In the genomic region with DNA sequence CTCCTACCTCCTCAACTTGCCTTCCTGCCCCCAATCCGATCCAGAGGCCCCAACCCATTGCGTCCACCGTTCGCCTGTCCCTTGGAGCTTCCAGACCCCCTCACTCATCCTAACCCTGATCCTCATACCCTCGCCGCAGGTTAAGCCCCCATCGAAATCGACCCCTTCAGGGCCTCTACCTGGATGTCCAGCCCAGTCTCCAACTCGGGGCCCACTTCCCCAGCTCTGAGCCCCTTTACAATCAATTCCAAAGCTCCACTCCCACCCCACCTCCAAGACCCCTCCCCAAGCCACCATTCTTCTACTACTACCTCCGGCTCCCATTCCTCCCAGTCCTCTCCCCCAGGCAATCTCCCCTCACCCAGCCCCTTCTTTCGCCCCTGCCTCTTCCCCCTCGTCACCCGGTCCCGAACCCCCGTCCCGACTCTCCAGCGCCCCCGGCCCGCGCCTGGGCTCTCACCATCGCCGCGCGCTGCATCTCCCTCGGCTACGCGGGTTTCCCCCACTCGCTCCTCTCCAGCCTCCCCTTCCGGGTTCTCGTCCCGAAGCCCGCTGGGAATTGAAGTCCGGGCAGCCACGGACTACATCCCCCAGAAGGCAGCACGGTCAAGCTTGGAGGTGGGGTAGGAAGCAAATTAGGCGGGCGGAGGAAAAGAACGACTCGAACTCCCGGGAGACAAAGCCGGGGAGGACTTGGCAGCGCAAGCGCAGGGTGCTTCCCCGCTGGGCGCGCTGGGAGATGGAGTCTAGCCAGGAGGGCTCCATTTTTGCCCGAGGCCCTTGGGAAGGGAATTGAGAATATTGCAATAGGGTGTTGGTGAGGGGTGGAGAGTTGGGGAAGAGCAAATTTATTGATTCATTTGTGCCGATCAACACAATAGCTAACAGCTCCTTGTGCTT, we compare ENCODE assay signal across 8 cellular contexts. TPM values are rescaled to one million over a fixed set of nuclear protein-coding genes. Genes with fewer than 3 reads are reported as not detected.
DNase-seq lines count a peak whose midpoint lies in the region; ATAC-seq, FAIRE-seq and TF ChIP-seq lines count a peak whose summit lies in the region.

A gene with protein sequence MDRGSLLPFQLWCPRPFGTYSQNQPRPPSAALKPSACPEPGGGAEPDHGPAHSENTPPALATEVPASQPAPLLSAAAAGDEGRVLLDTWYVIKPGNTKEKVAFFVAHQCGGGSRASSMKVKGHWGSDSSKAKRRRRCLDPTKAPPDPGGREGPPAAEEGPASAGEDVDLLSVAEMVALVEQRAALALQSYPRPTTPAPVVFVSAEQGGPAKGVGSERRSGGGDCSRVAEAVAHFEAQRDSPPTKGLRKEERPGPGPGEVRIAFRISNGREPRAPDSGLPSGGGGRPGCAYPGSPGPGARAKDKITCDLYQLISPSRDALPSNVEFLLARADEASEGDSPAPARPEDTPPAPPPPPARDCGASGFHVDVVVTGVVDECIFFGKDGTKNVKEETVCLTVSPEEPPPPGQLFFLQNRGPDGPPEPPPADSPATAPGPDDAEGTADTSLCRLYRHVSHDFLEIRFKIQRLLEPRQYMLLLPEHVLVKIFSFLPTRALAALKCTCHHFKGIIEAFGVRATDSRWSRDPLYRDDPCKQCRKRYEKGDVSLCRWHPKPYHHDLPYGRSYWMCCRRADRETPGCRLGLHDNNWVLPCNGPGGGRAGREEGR (minus strand): TSS at position 508 of the 900 bp plus-strand sequence. CDS start 17,401 bp downstream, outside the sequence.

- peaks cover 5% of the 10 kb centered on the region for H4K20me1 ChIP-seq in keratinocyte (ENCODE audit: control insufficient read depth, extremely low read depth, insufficient read depth, low read length)

- H3K4me3 ChIP-seq in keratinocyte (ENCODE audit: control insufficient read depth in 2 of 3, extremely low read depth in 1 of 3, insufficient read depth in 2 of 3, low read depth in 1 of 3, low read length in 3 of 3) = peak within 1 kb of the TSS; percentile 86 to 99 (median 97)

- H3K4me2 ChIP-seq in keratinocyte (ENCODE audit: control insufficient read depth, extremely low read depth, insufficient read depth, low read depth, low read length) = peak within 1 kb of the TSS; percentile 95

- peak; percentile 83 for FAIRE-seq in keratinocyte (lab: Jason Lieb, UNC)

- no peaks in the 10 kb centered on the region for H3K9me3 Mint-ChIP-seq in chondrocyte (ENCODE audit: low read depth)

- dilution Hi-C loops in keratinocyte (cut with MboI; ENCODE audit: extremely low pct_ligation_motif_present, low sequenced_read_pairs) = no loop called here

- no peaks in the 10 kb centered on the region for H3K36me3 ChIP-seq in keratinocyte (ENCODE audit: control insufficient read depth in 2 of 2, extremely low read depth in 1 of 2, insufficient read depth in 2 of 2, low read length in 2 of 2)

- DNase-seq in AML-193 (lab: John Stamatoyannopoulos, UW) (peak; percentile 97 to 98), NCI-H510A (lab: John Stamatoyannopoulos, UW) (peak; percentile 99), chondrocyte (ENCODE audit: low spot score) (peak; percentile 98), keratinocyte (ENCODE audit: low read depth, low spot score) (peak; percentile 91)
- peak; percentile 88 for DNase-seq in activated CD4-positive, alpha-beta T cell treated with anti-CD3 and anti-CD28 coated beads for 1 hour
- DNase-seq in stimulated activated CD4-positive, alpha-beta T cell treated with anti-CD3 and anti-CD28 coated beads, Interleukin-15, amount 100 ng/mL, for 1 hour (ENCODE audit: low read depth in 1 of 2, low spot score in 1 of 2) = peak; percentile 82 to 84

- peaks cover 20% of the 10 kb centered on the region for H3K4me1 Mint-ChIP-seq in chondrocyte (ENCODE audit: low read depth)

- H3K27ac Mint-ChIP-seq in chondrocyte (ENCODE audit: unreplicated experiment) = peak within 1 kb of the TSS; percentile 94

- peak within 1 kb of the TSS; percentile 82 for H3K27ac ChIP-seq in keratinocyte (ENCODE audit: control insufficient read depth, insufficient read depth, low read length)

- H3K9me3 ChIP-seq in keratinocyte (ENCODE audit: control insufficient read depth, low read depth, low read length) = no peaks in the 10 kb centered on the region

- H3K27me3 Mint-ChIP-seq in chondrocyte (ENCODE audit: low read depth) = no peaks in the 10 kb centered on the region

- no peaks in the 10 kb centered on the region for H3K9me1 ChIP-seq in keratinocyte (ENCODE audit: control insufficient read depth, extremely low read depth, insufficient read depth, low read length)

- no peaks in the 10 kb centered on the region for H3K36me3 Mint-ChIP-seq in chondrocyte (ENCODE audit: low read depth)

- TF ChIP-seq CTCF in chondrocyte (IDR thresholded peaks at IDR 0.05) = peak; percentile 37
- TF ChIP-seq CTCF in keratinocyte (optimal IDR thresholded peaks at IDR 0.05 in 1 of 3, IDR thresholded peaks at IDR 0.05 in 1 of 3, conservative IDR thresholded peaks at IDR 0.05 in 1 of 3; ENCODE audit: extremely low read depth in 1 of 3, insufficient read depth in 2 of 3, low read length in 3 of 3) = peak in 2 of 3 experiments; percentile 9 to 19

- H3K4me3 Mint-ChIP-seq in chondrocyte (ENCODE audit: unreplicated experiment) = peak within 1 kb of the TSS; percentile 98

- H3K27me3 ChIP-seq in keratinocyte (ENCODE audit: control insufficient read depth, extremely low read depth, insufficient read depth, low read length) = no peaks in the 10 kb centered on the region

- peaks cover 18% of the 10 kb centered on the region for H3K4me1 ChIP-seq in keratinocyte (ENCODE audit: control insufficient read depth, extremely low read depth, insufficient read depth, low read length)

- H3K79me2 ChIP-seq in keratinocyte (ENCODE audit: control insufficient read depth, insufficient read depth, low read length) = peaks cover 48% of the 10 kb centered on the region

- ATAC-seq in GM19035 (IDR thresholded peaks at IDR 0.05; ENCODE audit: unreplicated experiment) (peak; percentile 95), HG03378 (IDR thresholded peaks at IDR 0.05; ENCODE audit: unreplicated experiment) (peak; percentile 81)

- H2AFZ ChIP-seq in keratinocyte (ENCODE audit: control insufficient read depth, low read length) = peak within 1 kb of the TSS; percentile 83

- H3K9ac ChIP-seq in keratinocyte (ENCODE audit: control insufficient read depth, extremely low read depth, insufficient read depth, low read length) = peak within 1 kb of the TSS; percentile 97

RNA-seq across cellular contexts. Expression of the gene that starts here (rescaled TPM):
- total RNA-seq in chondrocyte = 12.7 to 14.8 TPM (median 14.3 TPM) in 3 replicates
- polyA plus RNA-seq in keratinocyte = 2.1 to 2.4 TPM (median 2.4 TPM) in 3 replicates
- polyA plus RNA-seq in keratinocyte (2011; ENCODE audit: low read depth) = 1.6 TPM
- polyA plus RNA-seq in keratinocyte (2011; cell fraction: cytosol; rRNA removed) = 1.5 and 3.0 TPM in 2 replicates
- 8.6 and 11.8 TPM in 2 replicates for polyA plus RNA-seq in keratinocyte (2011; cell fraction: nucleus; rRNA removed)
- polyA plus RNA-seq in keratinocyte (2012; ENCODE audit: low replicate concordance) = 5.0 and 6.4 TPM in 2 replicates
- 1.8 to 2.8 TPM (median 2.7 TPM) in 3 replicates for polyA minus RNA-seq in keratinocyte
- 6.9 TPM for polyA minus RNA-seq in keratinocyte (2011; cell fraction: cytosol; rRNA and poly(A)+ RNA removed)
- polyA minus RNA-seq in keratinocyte (2011; cell fraction: nucleus; rRNA and poly(A)+ RNA removed) = 7.2 and 8.1 TPM in 2 replicates

Comparison
In these comparisons a context has a peak if more than half of its experiments do, and no peak if none do; other contexts are left out.
1. Peak in every context shown above with its lines: DNase-seq, ATAC-seq, H3K4me3 ChIP-seq and H3K27ac ChIP-seq.